1 cellular context compared by ENCODE assay signal in the genomic region with DNA sequence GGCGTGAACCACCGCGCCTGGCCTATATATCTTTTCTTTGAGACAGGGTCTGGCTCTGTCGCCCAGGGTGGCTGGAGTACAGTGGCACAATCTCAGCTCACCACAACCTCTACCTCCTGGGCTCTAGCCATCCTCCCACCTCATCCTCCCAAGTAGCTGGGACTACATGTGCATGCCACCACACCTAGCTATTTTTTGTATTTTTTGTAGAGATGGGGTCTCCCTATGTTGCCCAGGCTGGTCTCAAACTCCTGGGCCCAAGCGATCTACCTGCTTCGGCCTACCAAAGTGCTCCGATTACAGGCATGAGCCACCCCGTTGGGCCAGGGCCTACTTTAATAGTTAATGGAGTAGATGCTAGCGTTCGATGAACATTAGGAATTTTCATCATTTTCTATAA.
TF ChIP-seq lines count a peak whose summit lies in the region.

No MANE protein-coding gene starts in this region.

TF ChIP-seq in endothelial cell of umbilical vein, 7 proteins besides CTCF, POLR2A, EP300 and RAD21:
- TF ChIP-seq POLR2AphosphoS5 (IDR thresholded peaks at IDR 0.05; ENCODE audit: insufficient read depth, low read depth, low read length): no peak
- TF ChIP-seq FOS (IDR thresholded peaks at IDR 0.05; ENCODE audit: borderline replicate concordance, insufficient read depth, low read length): no peak
- TF ChIP-seq, protein P1, sequence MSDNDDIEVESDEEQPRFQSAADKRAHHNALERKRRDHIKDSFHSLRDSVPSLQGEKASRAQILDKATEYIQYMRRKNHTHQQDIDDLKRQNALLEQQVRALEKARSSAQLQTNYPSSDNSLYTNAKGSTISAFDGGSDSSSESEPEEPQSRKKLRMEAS (IDR thresholded peaks at IDR 0.05; ENCODE audit: insufficient read depth, insufficient read length): no peak
- TF ChIP-seq EZH2 (IDR thresholded peaks at IDR 0.05; ENCODE audit: borderline replicate concordance, low read depth, low read length, severe bottlenecking): no peak
- no peak for TF ChIP-seq JUN (IDR thresholded peaks at IDR 0.05; ENCODE audit: borderline replicate concordance, insufficient read depth, insufficient read length, low read depth)
- no peak for TF ChIP-seq MYC (IDR thresholded peaks at IDR 0.05; ENCODE audit: low read depth, low read length)
- TF ChIP-seq GATA2 (IDR thresholded peaks at IDR 0.05; ENCODE audit: insufficient read depth, insufficient read length, low read depth, low read length): no peak
